19 cellular contexts compared by ENCODE assay signal in genomic region chr5:138275895-138276294, GRCh38. TPM values are rescaled to one million over a fixed set of nuclear protein-coding genes. Genes with fewer than 3 reads are reported as not detected.
"Had no signal": no experiment of that assay in that cellular context is flagged by ENCODE, and none has a peak within 500 bp of the region (broad histone marks: within the 10 kb centered on the region; RNA-seq: fewer than 3 reads in every experiment).

No MANE protein-coding gene starts in this region.

- H3K4me3 Mint-ChIP-seq: activated CD4-positive, alpha-beta memory T cell treated with anti-CD3 and anti-CD28 coated beads, Interleukin-2, amount 10 ng/mL, durations not matched to agents 7 days and 5 days; activated CD4-positive, alpha-beta T cell treated with anti-CD3 and anti-CD28 coated beads for 36 hours; activated naive CD4-positive, alpha-beta T cell treated with anti-CD3 and anti-CD28 coated beads for 36 hours; activated naive CD8-positive, alpha-beta T cell treated with anti-CD3 and anti-CD28 coated beads for 36 hours; activated T-helper 17 cell treated with anti-CD3 and anti-CD28 coated beads, Interleukin-2, amount 50 U/mL, for 72 hours had no signal

- H3K27ac ChIP-seq: adrenal gland, PC-9, WERI-Rb-1 had no signal

- ATAC-seq: activated T-helper 17 cell treated with anti-CD3 and anti-CD28 coated beads, Interleukin-2, amount 50 U/mL, for 72 hours had no signal

- H3K27ac Mint-ChIP-seq: activated CD4-positive, alpha-beta memory T cell treated with anti-CD3 and anti-CD28 coated beads, Interleukin-2, amount 10 ng/mL, durations not matched to agents 7 days and 5 days; activated CD4-positive, alpha-beta T cell treated with anti-CD3 and anti-CD28 coated beads for 36 hours; activated naive CD4-positive, alpha-beta T cell treated with anti-CD3 and anti-CD28 coated beads for 36 hours; activated naive CD8-positive, alpha-beta T cell treated with anti-CD3 and anti-CD28 coated beads for 36 hours; activated T-helper 17 cell treated with anti-CD3 and anti-CD28 coated beads, Interleukin-2, amount 50 U/mL, for 72 hours had no signal

- H3K4me3 ChIP-seq: adrenal gland, PC-9 had no signal

- DNase-seq: activated CD4-positive, alpha-beta memory T cell treated with anti-CD3 and anti-CD28 coated beads, Interleukin-2, amount 10 ng/mL, durations not matched to agents 7 days and 5 days; activated CD4-positive, alpha-beta T cell treated with anti-CD3 and anti-CD28 coated beads, Interleukin-2, amount 50 U/mL, for 1 hour; activated gamma-delta T cell; activated naive CD4-positive, alpha-beta T cell treated with anti-CD3 and anti-CD28 coated beads for 36 hours; activated naive CD8-positive, alpha-beta T cell treated with anti-CD3 and anti-CD28 coated beads for 36 hours; activated T-cell treated with anti-CD3 and anti-CD28 coated beads for 4 hours; adrenal gland; anterior cingulate cortex; Kasumi-1; NCI-H1105 treated with DMSO at 0.1 percent for 48 hours; NCI-H1436 treated with DMSO at 0.1 percent for 48 hours; NCI-H446; PC-9; SIG-M5; T-helper 1 cell had no signal

- H3K36me3 ChIP-seq: adrenal gland, WERI-Rb-1 had no signal

- H3K4me2 ChIP-seq: PC-9 had no signal

- H3K9me3 ChIP-seq: adrenal gland had no signal

- H3K9me3 Mint-ChIP-seq: activated CD4-positive, alpha-beta memory T cell treated with anti-CD3 and anti-CD28 coated beads, Interleukin-2, amount 10 ng/mL, durations not matched to agents 7 days and 5 days; activated naive CD4-positive, alpha-beta T cell treated with anti-CD3 and anti-CD28 coated beads for 36 hours; activated naive CD8-positive, alpha-beta T cell treated with anti-CD3 and anti-CD28 coated beads for 36 hours; activated T-helper 17 cell treated with anti-CD3 and anti-CD28 coated beads, Interleukin-2, amount 50 U/mL, for 72 hours had no signal

- H3K36me3 Mint-ChIP-seq: activated naive CD8-positive, alpha-beta T cell treated with anti-CD3 and anti-CD28 coated beads for 36 hours had no signal

- H2AFZ ChIP-seq: PC-9 had no signal

RNA-seq across cellular contexts. Expression of gene GFRA3, which starts 1.5 kb away (rescaled TPM):
- total RNA-seq: activated CD4-positive, alpha-beta memory T cell treated with anti-CD3 and anti-CD28 coated beads, Interleukin-2, amount 10 ng/mL, durations not matched to agents 7 days and 5 days; activated naive CD4-positive, alpha-beta T cell treated with anti-CD3 and anti-CD28 coated beads for 36 hours; activated T-helper 17 cell treated with anti-CD3 and anti-CD28 coated beads, Interleukin-2, amount 50 U/mL, for 72 hours; T-helper 2 cell treated with Interferon-gamma antibody and Interleukin-4, amounts not matched to agents 100 ng/mL and 5 ng/mL, for 36 hours had no signal
